ENCODE assay signal across 30 cellular contexts in the genomic region with DNA sequence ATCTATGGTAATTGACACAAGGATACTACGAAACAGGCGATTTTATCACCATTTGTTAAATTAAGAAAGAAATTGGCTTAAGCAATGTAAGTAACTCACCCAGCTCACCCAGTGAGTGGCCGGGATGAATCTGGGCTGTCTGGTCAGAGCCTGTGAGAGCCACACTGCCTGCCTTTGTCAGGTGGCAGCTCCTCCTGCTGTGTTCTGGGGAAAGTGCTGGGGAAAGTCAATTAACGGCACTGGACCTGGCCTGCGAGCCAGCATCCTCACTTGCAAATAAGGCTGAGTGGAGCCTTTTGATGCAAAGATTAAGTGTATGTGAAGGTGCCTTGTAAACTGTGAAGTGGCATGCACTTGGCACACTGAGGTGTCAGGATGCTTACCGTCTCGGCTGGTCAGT. TPM values are rescaled to one million over a fixed set of nuclear protein-coding genes. Genes with fewer than 3 reads are reported as not detected.
"Had no signal": no experiment of that assay in that cellular context is flagged by ENCODE, and none has a peak within 500 bp of the region (broad histone marks: within the 10 kb centered on the region; RNA-seq: fewer than 3 reads in every experiment).

No MANE protein-coding gene starts in this region.

- H3K4me1 Mint-ChIP-seq: activated CD4-positive, alpha-beta T cell treated with anti-CD3 and anti-CD28 coated beads, Interleukin-2, amount 10 ng/mL, durations not matched to agents 24 days and 14 days had no signal

- H3K9me3 Mint-ChIP-seq: activated CD4-positive, alpha-beta memory T cell treated with anti-CD3 and anti-CD28 coated beads for 36 hours; activated CD4-positive, alpha-beta T cell treated with anti-CD3 and anti-CD28 coated beads, Interleukin-2, amount 10 ng/mL, durations not matched to agents 24 days and 14 days; activated T-helper 2 cell treated with anti-CD3 and anti-CD28 coated beads, Interferon-gamma antibody, Interleukin-2, Interleukin-4, amounts not matched to agents 10 μg/mL and 5 μg/mL and 100 μg/mL, durations not matched to agents 14 hours and 24 hours and 36 hours; dendritic cell treated with granulocyte-macrophage colony-stimulating factor and Interleukin-4, amounts not matched to agents 40 ng/mL and 50 ng/mL, for 4 days; nephron had no signal

- H3K36me3 Mint-ChIP-seq: activated CD4-positive, alpha-beta memory T cell treated with anti-CD3 and anti-CD28 coated beads for 36 hours; activated naive CD8-positive, alpha-beta T cell had no signal

- H3K4me1 ChIP-seq: esophagus squamous epithelium, testis had no signal

- H3K4me3 ChIP-seq: esophagus squamous epithelium, skin epidermis, testis, transverse colon, vagina had no signal

- DNase-seq: activated CD4-positive, alpha-beta memory T cell treated with anti-CD3 and anti-CD28 coated beads for 36 hours; activated CD4-positive, alpha-beta T cell treated with anti-CD3 and anti-CD28 coated beads, Interleukin-2, amount 10 ng/mL, durations not matched to agents 24 days and 14 days; activated CD4-positive, CD25-positive, alpha-beta regulatory T cell treated with anti-CD3 and anti-CD28 coated beads, Interleukin-2, amount 50 U/mL, for 72 hours; activated naive CD4-positive, alpha-beta T cell treated with Interleukin-2 at 50 U/mL for 16 hours; activated T-cell treated with anti-CD3 and anti-CD28 coated beads, Interleukin-2, amount 50 U/mL, for 48 hours; anterior cingulate cortex; cerebellar nuclear complex; effector CD4-positive, alpha-beta T cell; esophagus squamous epithelium; left cardiac atrium; left ventricle myocardium superior; stimulated activated CD4-positive, alpha-beta T cell treated with anti-CD3 and anti-CD28 coated beads, Interleukin-12 subunit alpha, Interleukin-12 subunit beta, amount 100 ng/mL, for 4 hours; stimulated activated CD4-positive, alpha-beta T cell treated with anti-CD3 and anti-CD28 coated beads, Interleukin-4, amount 100 ng/mL, for 1 hour; stimulated activated naive CD8-positive, alpha-beta T cell treated with anti-CD3 and anti-CD28 coated beads, Interleukin-15, Interleukin-2, amounts not matched to agents 100 U/mL and 50 U/mL, for 24 hours; T-helper 17 cell; T1000; testis; transverse colon; WERI-Rb-1 had no signal

- H3K36me3 ChIP-seq: esophagus squamous epithelium, neutrophil, transverse colon, vagina, WERI-Rb-1 had no signal

- H3K27ac Mint-ChIP-seq: activated CD4-positive, alpha-beta memory T cell treated with anti-CD3 and anti-CD28 coated beads for 36 hours; activated CD4-positive, alpha-beta T cell treated with anti-CD3 and anti-CD28 coated beads, Interleukin-2, amount 10 ng/mL, durations not matched to agents 24 days and 14 days; activated naive CD8-positive, alpha-beta T cell; activated T-helper 2 cell treated with anti-CD3 and anti-CD28 coated beads, Interferon-gamma antibody, Interleukin-2, Interleukin-4, amounts not matched to agents 10 μg/mL and 5 μg/mL and 100 μg/mL, durations not matched to agents 14 hours and 24 hours and 36 hours; dendritic cell treated with granulocyte-macrophage colony-stimulating factor and Interleukin-4, amounts not matched to agents 40 ng/mL and 50 ng/mL, for 4 days; T-helper 17 cell had no signal

- H3K4me3 Mint-ChIP-seq: activated CD4-positive, alpha-beta memory T cell treated with anti-CD3 and anti-CD28 coated beads for 36 hours; activated CD4-positive, alpha-beta T cell treated with anti-CD3 and anti-CD28 coated beads, Interleukin-2, amount 10 ng/mL, durations not matched to agents 24 days and 14 days; activated naive CD8-positive, alpha-beta T cell; dendritic cell treated with granulocyte-macrophage colony-stimulating factor and Interleukin-4, amounts not matched to agents 40 ng/mL and 50 ng/mL, for 4 days; nephron; T-helper 17 cell had no signal

- ATAC-seq: left cardiac atrium; left ventricle myocardium superior; sciatic nerve; stimulated activated naive CD8-positive, alpha-beta T cell treated with anti-CD3 and anti-CD28 coated beads, Interleukin-15, Interleukin-2, amounts not matched to agents 100 U/mL and 50 U/mL, for 24 hours; T-helper 17 cell had no signal

- H3K27me3 ChIP-seq: testis, transverse colon, vagina had no signal

- H3K27ac ChIP-seq: epithelial cell of prostate, esophagus squamous epithelium, neutrophil, skin epidermis, testis, transverse colon, vagina, WERI-Rb-1 had no signal

RNA-seq across cellular contexts. Expression of a gene that starts 13.4 kb away (rescaled TPM):
- total RNA-seq: activated CD4-positive, alpha-beta memory T cell treated with anti-CD3 and anti-CD28 coated beads for 36 hours; activated CD4-positive, alpha-beta T cell treated with anti-CD3 and anti-CD28 coated beads, Interleukin-2, amount 10 ng/mL, durations not matched to agents 24 days and 14 days; activated CD8-positive, alpha-beta memory T cell treated with anti-CD3 and anti-CD28 coated beads for 36 hours; activated T-helper 2 cell treated with anti-CD3 and anti-CD28 coated beads, Interferon-gamma antibody, Interleukin-2, Interleukin-4, amounts not matched to agents 10 μg/mL and 5 μg/mL and 100 μg/mL, durations not matched to agents 14 hours and 24 hours and 36 hours had no signal
- polyA plus RNA-seq: keratinocyte had no signal
